9 cellular contexts compared by ENCODE assay signal in the genomic region with DNA sequence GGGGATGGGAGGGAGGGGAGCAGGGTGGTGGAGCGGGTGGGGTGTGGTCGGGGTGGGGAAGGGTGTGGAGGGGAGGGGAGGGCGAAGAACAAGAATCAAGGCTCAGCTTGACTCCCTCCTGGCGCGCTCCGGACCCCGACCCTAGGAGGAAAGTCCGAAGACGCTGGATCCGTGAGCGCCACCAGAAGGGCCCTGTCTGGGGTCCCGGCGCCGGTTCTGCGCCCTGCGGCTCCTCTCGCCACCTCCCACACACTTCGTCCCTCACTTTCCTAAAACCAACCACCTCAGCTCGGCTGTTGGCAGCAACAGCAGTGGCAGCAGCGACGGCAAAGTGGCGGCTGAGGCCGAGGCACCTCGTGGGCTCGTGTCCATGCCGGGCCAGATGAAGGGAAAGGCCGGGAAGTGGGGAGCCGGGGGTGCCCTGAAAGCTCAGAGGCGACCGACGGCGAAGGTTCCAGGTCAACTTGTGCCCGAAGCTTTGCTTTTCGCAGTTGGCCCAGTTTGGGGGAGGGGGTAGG. TPM values are rescaled to one million over a fixed set of nuclear protein-coding genes. Genes with fewer than 3 reads are reported as not detected.
DNase-seq lines count a peak whose midpoint lies in the region; ATAC-seq and TF ChIP-seq lines count a peak whose summit lies in the region.
"Had no signal": no experiment of that assay in that cellular context is flagged by ENCODE, and none has a peak within 500 bp of the region (broad histone marks: within the 10 kb centered on the region; RNA-seq: fewer than 3 reads in every experiment).

No MANE protein-coding gene starts in this region.

- H3K4me3 Mint-ChIP-seq in activated B cell treated with CpG ODN at 0.5 μM for 24 hours = peak overlapping the region; percentile 96
- H3K4me3 Mint-ChIP-seq in stimulated activated memory B cell treated with anti-CD40 and anti-IgM and Interleukin-4, amounts not matched to agents 10 μg/mL and 1 μg/mL and 100 μg/mL, for 72 hours = peak overlapping the region; percentile 97

- H3K27me3 ChIP-seq in H7 (ENCODE audit: control insufficient read depth, insufficient read depth, low read length) (peaks cover 51% of the 10 kb centered on the region), PC-3 (ENCODE audit: low read length) (peaks cover 8% of the 10 kb centered on the region; the same call in 1 of the 2 replicates)

- CTCF ChIA-PET in activated B cell treated with CpG ODN at 0.5 μM for 24 hours (lab: Charles Lee) = interaction anchor here (0.9 to 2.6 kb wide), 9 partner anchors 10 to 120 kb away, joined by 3 to 19 read pairs (median 5); no protein-coding TSS in a partner anchor
- CTCF ChIA-PET in PC-3 (lab: Charles Lee) = no interaction called here

- H3K4me1 Mint-ChIP-seq in activated B cell treated with CpG ODN at 0.5 μM for 24 hours = peaks cover 59% of the 10 kb centered on the region
- peaks cover 59% of the 10 kb centered on the region for H3K4me1 Mint-ChIP-seq in stimulated activated memory B cell treated with anti-CD40 and anti-IgM and Interleukin-4, amounts not matched to agents 10 μg/mL and 1 μg/mL and 100 μg/mL, for 72 hours

- no peaks in the 10 kb centered on the region for H3K9me3 ChIP-seq in PC-3 (ENCODE audit: low read length)

- no peak overlapping the region for H3K9ac ChIP-seq in PC-3 (ENCODE audit: low read length)

- no peaks in the 10 kb centered on the region for H3K4me1 ChIP-seq in PC-3 (ENCODE audit: insufficient read depth, low read length)

- no peaks in the 10 kb centered on the region for H3K36me3 ChIP-seq in H7 (replicated peaks; ENCODE audit: control insufficient read depth, insufficient read depth, low read length)
- no peaks in the 10 kb centered on the region for H3K36me3 ChIP-seq in PC-3 (ENCODE audit: low read depth, low read length)

- no peak for ATAC-seq in activated B cell treated with CpG ODN at 0.5 μM for 24 hours (ENCODE audit: low read depth)
- peak; percentile 44 for ATAC-seq in left colon
- peak; percentile 18 for ATAC-seq in stimulated activated memory B cell treated with anti-CD40 and anti-IgM and Interleukin-4, amounts not matched to agents 10 μg/mL and 1 μg/mL and 100 μg/mL, for 72 hours
- no peak for ATAC-seq in PC-3

- H4K20me1 ChIP-seq in PC-3 (ENCODE audit: low read length) = no peaks in the 10 kb centered on the region

- no peaks in the 10 kb centered on the region for H3K27me3 Mint-ChIP-seq in activated B cell treated with CpG ODN at 0.5 μM for 24 hours
- H3K27me3 Mint-ChIP-seq in stimulated activated memory B cell treated with anti-CD40 and anti-IgM and Interleukin-4, amounts not matched to agents 10 μg/mL and 1 μg/mL and 100 μg/mL, for 72 hours = no peaks in the 10 kb centered on the region

- no TSS peak for BruUV-seq in PC-3 (replicated peaks; lab: Mats Ljungman, UMichigan)

- H3K4me3 ChIP-seq in H7 (ENCODE audit: insufficient read depth, low read depth, low read length) (peak overlapping the region; percentile 60), PC-3 (ENCODE audit: low read length) (no peak overlapping the region)

- DNase-seq in H7 (peak; percentile 65), activated B cell treated with CpG ODN at 0.5 μM for 24 hours (peak; percentile 38), left colon (peak in 1 of 2 donors; percentile 18), NCI-H1694 treated with DMSO at 0.1 percent for 48 hours (lab: John Stamatoyannopoulos, UW) (no peak), PC-3 (no peak), SKM-1 (lab: John Stamatoyannopoulos, UW; ENCODE audit: unreplicated experiment) (no peak), midbrain (lab: John Stamatoyannopoulos, UW) (no peak)
- DNase-seq: NCI-H1694 had no signal

- intact Hi-C loops in activated B cell treated with CpG ODN at 0.5 μM for 24 hours (cut with micrococcal nuclease) (loop anchor here (1.0 to 5.0 kb wide), 2 partner anchors 40 to 678 kb away; partner anchors contain the start of gene RNF138), left colon (cut with DNase I, micrococcal nuclease) (no loop called here), PC-3 (cut with micrococcal nuclease) (no loop called here)

- H2AFZ ChIP-seq in PC-3 (ENCODE audit: low read length) = no peak overlapping the region

- no peaks in the 10 kb centered on the region for H3K9me3 Mint-ChIP-seq in activated B cell treated with CpG ODN at 0.5 μM for 24 hours
- no peaks in the 10 kb centered on the region for H3K9me3 Mint-ChIP-seq in stimulated activated memory B cell treated with anti-CD40 and anti-IgM and Interleukin-4, amounts not matched to agents 10 μg/mL and 1 μg/mL and 100 μg/mL, for 72 hours

- H3K4me2 ChIP-seq in PC-3 (ENCODE audit: low read length) = no peak overlapping the region

- H3K27ac ChIP-seq in PC-3 (ENCODE audit: low read length) = no peak overlapping the region

- H3K27ac Mint-ChIP-seq in activated B cell treated with CpG ODN at 0.5 μM for 24 hours = peak overlapping the region; percentile 86
- peak overlapping the region; percentile 88 for H3K27ac Mint-ChIP-seq in stimulated activated memory B cell treated with anti-CD40 and anti-IgM and Interleukin-4, amounts not matched to agents 10 μg/mL and 1 μg/mL and 100 μg/mL, for 72 hours

- no peaks in the 10 kb centered on the region for H3K9me2 ChIP-seq in PC-3 (replicated peaks; ENCODE audit: low read length)

- POLR2A ChIA-PET in activated B cell treated with CpG ODN at 0.5 μM for 24 hours (lab: Charles Lee) = interaction anchor here (0.7 to 6.3 kb wide), 21 partner anchors 10 to 828 kb away, joined by 3 to 105 read pairs (median 8); partner anchors contain the start of genes RNF125, RNF138 and TRAPPC8
- POLR2A ChIA-PET in PC-3 (lab: Charles Lee; ENCODE audit: unreplicated experiment) = no interaction called here

- no peaks in the 10 kb centered on the region for H3F3A ChIP-seq in PC-3 (ENCODE audit: low read length, unreplicated experiment)

- no peak for TF ChIP-seq CTCF in activated B cell treated with CpG ODN at 0.5 μM for 24 hours (IDR thresholded peaks at IDR 0.05)
- no peak for TF ChIP-seq CTCF in PC-3 (conservative IDR thresholded peaks at IDR 0.05; ENCODE audit: low read depth, low read length)

- H3K36me3 Mint-ChIP-seq in activated B cell treated with CpG ODN at 0.5 μM for 24 hours (ENCODE audit: low read depth) = peaks cover 33% of the 10 kb centered on the region
- H3K36me3 Mint-ChIP-seq in stimulated activated memory B cell treated with anti-CD40 and anti-IgM and Interleukin-4, amounts not matched to agents 10 μg/mL and 1 μg/mL and 100 μg/mL, for 72 hours = no peaks in the 10 kb centered on the region

- H3K79me2 ChIP-seq in PC-3 (ENCODE audit: low read length) = no peaks in the 10 kb centered on the region

RNA-seq across cellular contexts. Expression of gene KLHL14, which starts 2.1 kb away (rescaled TPM):
- total RNA-seq in H7 (2014; rRNA removed; shearing (Covaris generic)) = 2.5 and 7.4 TPM in 2 replicates
- total RNA-seq in activated B cell treated with CpG ODN at 0.5 μM for 24 hours (41.7 and 46.5 TPM in 2 replicates), left colon (under 1 TPM in 1 of 2 donors, not detected in 1; 0.28 TPM), PC-3 (2014; rRNA removed) (not detected in 2 replicates)

Comparison
In these comparisons a context has a peak if more than half of its experiments do, and no peak if none do; other contexts are left out.
1. DNase-seq: peak in H7 (single experiment) and activated B cell treated with CpG ODN at 0.5 μM for 24 hours (single experiment); none in NCI-H1694 treated with DMSO at 0.1 percent for 48 hours (single experiment), PC-3 (single experiment), SKM-1 (single experiment) and midbrain (single experiment).
2. ATAC-seq: peak in left colon (single experiment) and stimulated activated memory B cell treated with anti-CD40 and anti-IgM and Interleukin-4, amounts not matched to agents 10 μg/mL and 1 μg/mL and 100 μg/mL, for 72 hours (single experiment); none in activated B cell treated with CpG ODN at 0.5 μM for 24 hours (single experiment) and PC-3 (single experiment).